11 cellular contexts compared by ENCODE assay signal in the genomic region with DNA sequence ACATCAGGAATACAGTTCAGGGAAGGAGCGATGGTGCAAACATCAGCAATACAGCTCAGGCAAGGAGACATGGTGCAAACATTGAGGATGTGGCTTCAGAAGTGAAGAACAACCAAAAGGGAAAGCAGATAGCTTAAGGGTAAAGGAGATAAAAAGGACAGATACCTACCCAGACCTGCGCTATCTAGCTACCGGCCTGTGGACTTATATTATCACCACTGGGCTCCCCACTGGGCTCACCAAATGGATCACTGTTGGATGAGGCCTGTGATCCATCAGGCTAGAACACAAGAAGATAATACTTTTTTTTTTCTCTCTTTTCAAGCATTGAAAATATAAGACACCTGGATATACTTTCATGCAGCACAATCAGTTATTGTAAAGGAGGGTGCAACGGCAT. TPM values are rescaled to one million over a fixed set of nuclear protein-coding genes. Genes with fewer than 3 reads are reported as not detected.
"Had no signal": no experiment of that assay in that cellular context is flagged by ENCODE, and none has a peak within 500 bp of the region (broad histone marks: within the 10 kb centered on the region; RNA-seq: fewer than 3 reads in every experiment).

No MANE protein-coding gene starts in this region.

- ATAC-seq: GM23338, HCT116 had no signal

- H3K27ac Mint-ChIP-seq: GM23338, HFFc6 had no signal

- H3K4me3 Mint-ChIP-seq: GM23338, H9, HFFc6 had no signal

- H3K36me3 ChIP-seq: HAP-1 had no signal

- H3K4me1 Mint-ChIP-seq: GM23338, H9 had no signal

- H3K4me3 ChIP-seq: GM23248, GM23338, HAP-1 had no signal

- H3K4me1 ChIP-seq: HAP-1 had no signal

- H3K9me3 ChIP-seq: HAP-1 had no signal

- DNase-seq: GM23248, GOT3, H7, H9, HCEC 1CT, HFFc6 had no signal

- H3K9me3 Mint-ChIP-seq: GM23338, H9, HFFc6 had no signal

- H3K4me2 ChIP-seq: GM23338 had no signal

- H3K27ac ChIP-seq: GM23248 had no signal

- H3K9ac ChIP-seq: GM23248 had no signal

RNA-seq across cellular contexts. Expression of a gene that starts 44.7 kb away (rescaled TPM):
- total RNA-seq: GM23248, GM23338, H1, H4, H7, H9, HFFc6 had no signal
- polyA plus RNA-seq: GM23248, GM23338, H1 had no signal
